Comparison of ENCODE assay signal across 1 cellular context in the genomic region with DNA sequence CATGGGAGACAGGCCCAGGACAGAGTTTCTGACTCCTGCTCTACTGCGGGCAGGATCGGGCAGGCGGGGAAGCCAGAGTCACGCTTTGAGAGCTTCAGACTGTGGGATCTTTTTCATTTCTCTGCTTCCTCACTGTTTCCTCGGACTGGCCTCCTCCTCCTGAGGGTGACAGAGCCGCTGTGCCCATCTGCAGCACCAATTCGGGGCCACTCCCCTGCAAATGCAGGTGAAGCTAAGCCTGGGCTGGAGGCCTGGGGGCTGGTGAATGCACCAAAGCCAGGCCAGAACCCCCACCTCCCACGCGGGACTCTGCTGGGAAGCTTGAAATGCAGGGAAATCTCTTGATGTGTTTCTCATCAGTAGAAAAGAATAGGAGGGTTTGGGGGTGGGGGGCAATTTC.
TF ChIP-seq lines count a peak whose summit lies in the region.

No MANE protein-coding gene starts in this region.

TF ChIP-seq in GM23338, 12 proteins besides CTCF, POLR2A, EP300 and RAD21 (continued from another document):
- TF ChIP-seq, protein P1, sequence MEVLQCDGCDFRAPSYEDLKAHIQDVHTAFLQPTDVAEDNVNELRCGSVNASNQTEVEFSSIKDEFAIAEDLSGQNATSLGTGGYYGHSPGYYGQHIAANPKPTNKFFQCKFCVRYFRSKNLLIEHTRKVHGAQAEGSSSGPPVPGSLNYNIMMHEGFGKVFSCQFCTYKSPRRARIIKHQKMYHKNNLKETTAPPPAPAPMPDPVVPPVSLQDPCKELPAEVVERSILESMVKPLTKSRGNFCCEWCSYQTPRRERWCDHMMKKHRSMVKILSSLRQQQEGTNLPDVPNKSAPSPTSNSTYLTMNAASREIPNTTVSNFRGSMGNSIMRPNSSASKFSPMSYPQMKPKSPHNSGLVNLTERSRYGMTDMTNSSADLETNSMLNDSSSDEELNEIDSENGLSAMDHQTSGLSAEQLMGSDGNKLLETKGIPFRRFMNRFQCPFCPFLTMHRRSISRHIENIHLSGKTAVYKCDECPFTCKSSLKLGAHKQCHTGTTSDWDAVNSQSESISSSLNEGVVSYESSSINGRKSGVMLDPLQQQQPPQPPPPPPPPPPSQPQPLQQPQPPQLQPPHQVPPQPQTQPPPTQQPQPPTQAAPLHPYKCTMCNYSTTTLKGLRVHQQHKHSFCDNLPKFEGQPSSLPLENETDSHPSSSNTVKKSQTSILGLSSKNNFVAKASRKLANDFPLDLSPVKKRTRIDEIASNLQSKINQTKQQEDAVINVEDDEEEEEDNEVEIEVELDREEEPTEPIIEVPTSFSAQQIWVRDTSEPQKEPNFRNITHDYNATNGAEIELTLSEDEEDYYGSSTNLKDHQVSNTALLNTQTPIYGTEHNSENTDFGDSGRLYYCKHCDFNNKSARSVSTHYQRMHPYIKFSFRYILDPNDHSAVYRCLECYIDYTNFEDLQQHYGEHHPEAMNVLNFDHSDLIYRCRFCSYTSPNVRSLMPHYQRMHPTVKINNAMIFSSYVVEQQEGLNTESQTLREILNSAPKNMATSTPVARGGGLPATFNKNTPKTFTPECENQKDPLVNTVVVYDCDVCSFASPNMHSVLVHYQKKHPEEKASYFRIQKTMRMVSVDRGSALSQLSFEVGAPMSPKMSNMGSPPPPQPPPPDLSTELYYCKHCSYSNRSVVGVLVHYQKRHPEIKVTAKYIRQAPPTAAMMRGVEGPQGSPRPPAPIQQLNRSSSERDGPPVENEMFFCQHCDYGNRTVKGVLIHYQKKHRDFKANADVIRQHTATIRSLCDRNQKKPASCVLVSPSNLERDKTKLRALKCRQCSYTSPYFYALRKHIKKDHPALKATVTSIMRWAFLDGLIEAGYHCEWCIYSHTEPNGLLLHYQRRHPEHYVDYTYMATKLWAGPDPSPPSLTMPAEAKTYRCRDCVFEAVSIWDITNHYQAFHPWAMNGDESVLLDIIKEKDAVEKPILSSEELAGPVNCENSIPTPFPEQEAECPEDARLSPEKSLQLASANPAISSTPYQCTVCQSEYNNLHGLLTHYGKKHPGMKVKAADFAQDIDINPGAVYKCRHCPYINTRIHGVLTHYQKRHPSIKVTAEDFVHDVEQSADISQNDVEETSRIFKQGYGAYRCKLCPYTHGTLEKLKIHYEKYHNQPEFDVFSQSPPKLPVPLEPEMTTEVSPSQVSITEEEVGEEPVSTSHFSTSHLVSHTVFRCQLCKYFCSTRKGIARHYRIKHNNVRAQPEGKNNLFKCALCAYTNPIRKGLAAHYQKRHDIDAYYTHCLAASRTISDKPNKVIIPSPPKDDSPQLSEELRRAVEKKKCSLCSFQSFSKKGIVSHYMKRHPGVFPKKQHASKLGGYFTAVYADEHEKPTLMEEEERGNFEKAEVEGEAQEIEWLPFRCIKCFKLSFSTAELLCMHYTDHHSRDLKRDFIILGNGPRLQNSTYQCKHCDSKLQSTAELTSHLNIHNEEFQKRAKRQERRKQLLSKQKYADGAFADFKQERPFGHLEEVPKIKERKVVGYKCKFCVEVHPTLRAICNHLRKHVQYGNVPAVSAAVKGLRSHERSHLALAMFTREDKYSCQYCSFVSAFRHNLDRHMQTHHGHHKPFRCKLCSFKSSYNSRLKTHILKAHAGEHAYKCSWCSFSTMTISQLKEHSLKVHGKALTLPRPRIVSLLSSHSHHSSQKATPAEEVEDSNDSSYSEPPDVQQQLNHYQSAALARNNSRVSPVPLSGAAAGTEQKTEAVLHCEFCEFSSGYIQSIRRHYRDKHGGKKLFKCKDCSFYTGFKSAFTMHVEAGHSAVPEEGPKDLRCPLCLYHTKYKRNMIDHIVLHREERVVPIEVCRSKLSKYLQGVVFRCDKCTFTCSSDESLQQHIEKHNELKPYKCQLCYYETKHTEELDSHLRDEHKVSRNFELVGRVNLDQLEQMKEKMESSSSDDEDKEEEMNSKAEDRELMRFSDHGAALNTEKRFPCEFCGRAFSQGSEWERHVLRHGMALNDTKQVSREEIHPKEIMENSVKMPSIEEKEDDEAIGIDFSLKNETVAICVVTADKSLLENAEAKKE (CRISPR knock-in tag; IDR thresholded peaks at IDR 0.05): no peak
- TF ChIP-seq EZH2 (IDR thresholded peaks at IDR 0.05; ENCODE audit: low read depth, unreplicated experiment) (no peak), STAT1 (IDR thresholded peaks at IDR 0.05; ENCODE audit: unreplicated experiment) (no peak), ZNF331 (CRISPR knock-in tag; IDR thresholded peaks at IDR 0.05; ENCODE audit: low read depth) (no peak)
TF ChIP-seq in GM23338: peak in this region for 0.
